ENCODE assay signal across 1 cellular context in the genomic region with DNA sequence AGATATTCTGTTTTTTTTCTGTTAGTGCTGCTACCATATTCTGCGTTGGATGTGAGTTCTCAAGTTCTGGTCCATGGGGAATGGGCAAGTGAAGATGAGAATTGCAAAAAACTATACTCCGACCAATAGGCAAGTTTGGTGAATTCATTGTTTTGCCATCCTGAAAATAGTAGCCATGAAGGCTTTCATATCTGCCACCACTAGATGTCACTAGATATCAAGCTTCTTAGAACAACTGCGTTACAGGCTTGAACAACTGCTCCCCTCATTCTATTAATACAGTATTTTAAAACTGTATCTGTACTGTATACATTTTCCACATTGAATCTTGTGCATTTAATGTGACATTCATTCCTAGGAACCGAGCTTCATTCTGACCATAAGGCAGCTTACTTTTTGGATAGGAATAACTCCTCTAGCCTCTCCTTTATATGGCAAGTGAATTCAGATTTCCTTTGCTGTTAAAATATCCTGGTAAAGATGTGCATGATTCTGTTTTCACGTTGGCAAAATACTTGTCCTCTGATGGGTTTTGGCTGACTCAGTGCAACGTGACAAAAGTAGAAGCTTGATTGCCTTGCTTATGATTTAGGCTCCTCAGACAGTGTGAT.
A peak's percentile ranks its signal among the peaks of the same experiment; 100 is the strongest.
TF ChIP-seq lines count a peak whose summit lies in the region.

No MANE protein-coding gene starts in this region.

TF ChIP-seq in GM12878, 131 proteins besides CTCF, POLR2A, EP300 and RAD21 (continued from another document):
- TF ChIP-seq, protein P1, sequence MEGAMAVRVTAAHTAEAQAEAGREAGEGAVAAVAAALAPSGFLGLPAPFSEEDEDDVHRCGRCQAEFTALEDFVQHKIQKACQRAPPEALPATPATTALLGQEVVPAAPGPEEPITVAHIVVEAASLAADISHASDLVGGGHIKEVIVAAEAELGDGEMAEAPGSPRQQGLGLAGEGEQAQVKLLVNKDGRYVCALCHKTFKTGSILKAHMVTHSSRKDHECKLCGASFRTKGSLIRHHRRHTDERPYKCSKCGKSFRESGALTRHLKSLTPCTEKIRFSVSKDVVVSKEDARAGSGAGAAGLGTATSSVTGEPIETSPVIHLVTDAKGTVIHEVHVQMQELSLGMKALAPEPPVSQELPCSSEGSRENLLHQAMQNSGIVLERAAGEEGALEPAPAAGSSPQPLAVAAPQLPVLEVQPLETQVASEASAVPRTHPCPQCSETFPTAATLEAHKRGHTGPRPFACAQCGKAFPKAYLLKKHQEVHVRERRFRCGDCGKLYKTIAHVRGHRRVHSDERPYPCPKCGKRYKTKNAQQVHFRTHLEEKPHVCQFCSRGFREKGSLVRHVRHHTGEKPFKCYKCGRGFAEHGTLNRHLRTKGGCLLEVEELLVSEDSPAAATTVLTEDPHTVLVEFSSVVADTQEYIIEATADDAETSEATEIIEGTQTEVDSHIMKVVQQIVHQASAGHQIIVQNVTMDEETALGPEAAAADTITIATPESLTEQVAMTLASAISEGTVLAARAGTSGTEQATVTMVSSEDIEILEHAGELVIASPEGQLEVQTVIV (IDR thresholded peaks at IDR 0.05; ENCODE audit: borderline replicate concordance, partially characterized antibody) = no peak
- TF ChIP-seq, protein P2, sequence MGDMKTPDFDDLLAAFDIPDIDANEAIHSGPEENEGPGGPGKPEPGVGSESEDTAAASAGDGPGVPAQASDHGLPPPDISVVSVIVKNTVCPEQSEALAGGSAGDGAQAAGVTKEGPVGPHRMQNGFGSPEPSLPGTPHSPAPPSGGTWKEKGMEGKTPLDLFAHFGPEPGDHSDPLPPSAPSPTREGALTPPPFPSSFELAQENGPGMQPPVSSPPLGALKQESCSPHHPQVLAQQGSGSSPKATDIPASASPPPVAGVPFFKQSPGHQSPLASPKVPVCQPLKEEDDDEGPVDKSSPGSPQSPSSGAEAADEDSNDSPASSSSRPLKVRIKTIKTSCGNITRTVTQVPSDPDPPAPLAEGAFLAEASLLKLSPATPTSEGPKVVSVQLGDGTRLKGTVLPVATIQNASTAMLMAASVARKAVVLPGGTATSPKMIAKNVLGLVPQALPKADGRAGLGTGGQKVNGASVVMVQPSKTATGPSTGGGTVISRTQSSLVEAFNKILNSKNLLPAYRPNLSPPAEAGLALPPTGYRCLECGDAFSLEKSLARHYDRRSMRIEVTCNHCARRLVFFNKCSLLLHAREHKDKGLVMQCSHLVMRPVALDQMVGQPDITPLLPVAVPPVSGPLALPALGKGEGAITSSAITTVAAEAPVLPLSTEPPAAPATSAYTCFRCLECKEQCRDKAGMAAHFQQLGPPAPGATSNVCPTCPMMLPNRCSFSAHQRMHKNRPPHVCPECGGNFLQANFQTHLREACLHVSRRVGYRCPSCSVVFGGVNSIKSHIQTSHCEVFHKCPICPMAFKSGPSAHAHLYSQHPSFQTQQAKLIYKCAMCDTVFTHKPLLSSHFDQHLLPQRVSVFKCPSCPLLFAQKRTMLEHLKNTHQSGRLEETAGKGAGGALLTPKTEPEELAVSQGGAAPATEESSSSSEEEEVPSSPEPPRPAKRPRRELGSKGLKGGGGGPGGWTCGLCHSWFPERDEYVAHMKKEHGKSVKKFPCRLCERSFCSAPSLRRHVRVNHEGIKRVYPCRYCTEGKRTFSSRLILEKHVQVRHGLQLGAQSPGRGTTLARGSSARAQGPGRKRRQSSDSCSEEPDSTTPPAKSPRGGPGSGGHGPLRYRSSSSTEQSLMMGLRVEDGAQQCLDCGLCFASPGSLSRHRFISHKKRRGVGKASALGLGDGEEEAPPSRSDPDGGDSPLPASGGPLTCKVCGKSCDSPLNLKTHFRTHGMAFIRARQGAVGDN (IDR thresholded peaks at IDR 0.05) = no peak
- 0 out of 2 replicates have a peak, but pooled peaks have one; percentile 21 for TF ChIP-seq YY1 (IDR thresholded peaks at IDR 0.05; ENCODE audit: low read depth, low read length)
